In genomic region chr2:24075915-24076848, GRCh38 we compare ENCODE assay signal across 1 cellular context.
TF ChIP-seq lines count a peak whose summit lies in the region.

Gene SF3B6 (minus strand): TSS chr2:24076326. CDS start chr2:24076229, 97 bp downstream.

TF ChIP-seq in HepG2, 621 proteins besides CTCF, POLR2A, EP300 and RAD21 (continued from another document and continues in another):
- TF ChIP-seq ZXDC (CRISPR knock-in tag; IDR thresholded peaks at IDR 0.05) (peak; percentile 96), ZNF639 (CRISPR knock-in tag; conservative IDR thresholded peaks at IDR 0.05) (peak; percentile 99), MYC (CRISPR knock-in tag; IDR thresholded peaks at IDR 0.05; ENCODE audit: borderline replicate concordance) (peak; percentile 91; the same call in 1 of the 2 replicates), ZGPAT (CRISPR knock-in tag; IDR thresholded peaks at IDR 0.05) (peak; percentile 98), ZBTB25 (CRISPR knock-in tag; IDR thresholded peaks at IDR 0.05) (peak; percentile 100), CHD2 (IDR thresholded peaks at IDR 0.05; ENCODE audit: low read depth, low read length) (no peak), NCOR1 (IDR thresholded peaks at IDR 0.05; ENCODE audit: borderline replicate concordance, low read length) (no peak; the same call in 1 of the 2 replicates), ZNF546 (CRISPR knock-in tag; conservative IDR thresholded peaks at IDR 0.05) (peak; percentile 90; the same call in 1 of the 2 replicates), IKZF1 (IDR thresholded peaks at IDR 0.05) (no peak), TBX3 (IDR thresholded peaks at IDR 0.05; ENCODE audit: borderline replicate concordance) (peak; percentile 53; the same call in 1 of the 2 replicates), HNF4A (CRISPR knock-in tag; IDR thresholded peaks at IDR 0.05) (peak; percentile 75), PHF20 (CRISPR knock-in tag; IDR thresholded peaks at IDR 0.05) (peak; percentile 99), MED13 (CRISPR knock-in tag; IDR thresholded peaks at IDR 0.05) (no peak), DMAP1 (CRISPR knock-in tag; IDR thresholded peaks at IDR 0.05) (peak; percentile 95), ZSCAN9 (CRISPR knock-in tag; IDR thresholded peaks at IDR 0.05; ENCODE audit: borderline replicate concordance) (peak; percentile 98), POLR2AphosphoS5 (IDR thresholded peaks at IDR 0.05; ENCODE audit: low read depth, low read length) (peak; percentile 98), ZNF598 (CRISPR knock-in tag; IDR thresholded peaks at IDR 0.05; ENCODE audit: borderline replicate concordance) (peak; percentile 96), SMARCC2 (IDR thresholded peaks at IDR 0.05) (no peak), ARNTL (CRISPR knock-in tag; IDR thresholded peaks at IDR 0.05) (peak; percentile 84), RFX1 (IDR thresholded peaks at IDR 0.05) (no peak), JUNB (CRISPR knock-in tag; IDR thresholded peaks at IDR 0.05; ENCODE audit: borderline replicate concordance) (no peak), CHD4 (IDR thresholded peaks at IDR 0.05; ENCODE audit: borderline replicate concordance, low read length) (no peak), ZNF703 (CRISPR knock-in tag; IDR thresholded peaks at IDR 0.05; ENCODE audit: borderline replicate concordance) (no peak), ZNF354B (CRISPR knock-in tag; IDR thresholded peaks at IDR 0.05) (peak; percentile 64; the same call in 1 of the 2 replicates), TAF1 (CRISPR knock-in tag; IDR thresholded peaks at IDR 0.05) (peak; percentile 87), IRX3 (CRISPR knock-in tag; IDR thresholded peaks at IDR 0.05; ENCODE audit: borderline replicate concordance, low read depth) (peak; percentile 57; the same call in 1 of the 2 replicates), STAG1 (CRISPR knock-in tag; IDR thresholded peaks at IDR 0.05) (no peak; the same call in 1 of the 2 replicates), FOXO4 (CRISPR knock-in tag; conservative IDR thresholded peaks at IDR 0.05) (no peak), SYNCRIP (IDR thresholded peaks at IDR 0.05; ENCODE audit: insufficient read depth, low read depth, low read length) (no peak), NR1H2 (CRISPR knock-in tag; IDR thresholded peaks at IDR 0.05; ENCODE audit: borderline replicate concordance, low read depth) (no peak), SRF (IDR thresholded peaks at IDR 0.05; ENCODE audit: low read depth, low read length) (peak; percentile 99), RCOR2 (CRISPR knock-in tag; IDR thresholded peaks at IDR 0.05) (peak; percentile 86), THAP8 (CRISPR knock-in tag; IDR thresholded peaks at IDR 0.05; ENCODE audit: borderline replicate concordance) (no peak), E2F2 (CRISPR knock-in tag; IDR thresholded peaks at IDR 0.05; ENCODE audit: borderline replicate concordance) (no peak), PLRG1 (conservative IDR thresholded peaks at IDR 0.05) (no peak)
- TF ChIP-seq, protein P1, sequence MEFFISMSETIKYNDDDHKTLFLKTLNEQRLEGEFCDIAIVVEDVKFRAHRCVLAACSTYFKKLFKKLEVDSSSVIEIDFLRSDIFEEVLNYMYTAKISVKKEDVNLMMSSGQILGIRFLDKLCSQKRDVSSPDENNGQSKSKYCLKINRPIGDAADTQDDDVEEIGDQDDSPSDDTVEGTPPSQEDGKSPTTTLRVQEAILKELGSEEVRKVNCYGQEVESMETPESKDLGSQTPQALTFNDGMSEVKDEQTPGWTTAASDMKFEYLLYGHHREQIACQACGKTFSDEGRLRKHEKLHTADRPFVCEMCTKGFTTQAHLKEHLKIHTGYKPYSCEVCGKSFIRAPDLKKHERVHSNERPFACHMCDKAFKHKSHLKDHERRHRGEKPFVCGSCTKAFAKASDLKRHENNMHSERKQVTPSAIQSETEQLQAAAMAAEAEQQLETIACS (CRISPR knock-in tag; IDR thresholded peaks at IDR 0.05), result no peak
- TF ChIP-seq, protein P2, sequence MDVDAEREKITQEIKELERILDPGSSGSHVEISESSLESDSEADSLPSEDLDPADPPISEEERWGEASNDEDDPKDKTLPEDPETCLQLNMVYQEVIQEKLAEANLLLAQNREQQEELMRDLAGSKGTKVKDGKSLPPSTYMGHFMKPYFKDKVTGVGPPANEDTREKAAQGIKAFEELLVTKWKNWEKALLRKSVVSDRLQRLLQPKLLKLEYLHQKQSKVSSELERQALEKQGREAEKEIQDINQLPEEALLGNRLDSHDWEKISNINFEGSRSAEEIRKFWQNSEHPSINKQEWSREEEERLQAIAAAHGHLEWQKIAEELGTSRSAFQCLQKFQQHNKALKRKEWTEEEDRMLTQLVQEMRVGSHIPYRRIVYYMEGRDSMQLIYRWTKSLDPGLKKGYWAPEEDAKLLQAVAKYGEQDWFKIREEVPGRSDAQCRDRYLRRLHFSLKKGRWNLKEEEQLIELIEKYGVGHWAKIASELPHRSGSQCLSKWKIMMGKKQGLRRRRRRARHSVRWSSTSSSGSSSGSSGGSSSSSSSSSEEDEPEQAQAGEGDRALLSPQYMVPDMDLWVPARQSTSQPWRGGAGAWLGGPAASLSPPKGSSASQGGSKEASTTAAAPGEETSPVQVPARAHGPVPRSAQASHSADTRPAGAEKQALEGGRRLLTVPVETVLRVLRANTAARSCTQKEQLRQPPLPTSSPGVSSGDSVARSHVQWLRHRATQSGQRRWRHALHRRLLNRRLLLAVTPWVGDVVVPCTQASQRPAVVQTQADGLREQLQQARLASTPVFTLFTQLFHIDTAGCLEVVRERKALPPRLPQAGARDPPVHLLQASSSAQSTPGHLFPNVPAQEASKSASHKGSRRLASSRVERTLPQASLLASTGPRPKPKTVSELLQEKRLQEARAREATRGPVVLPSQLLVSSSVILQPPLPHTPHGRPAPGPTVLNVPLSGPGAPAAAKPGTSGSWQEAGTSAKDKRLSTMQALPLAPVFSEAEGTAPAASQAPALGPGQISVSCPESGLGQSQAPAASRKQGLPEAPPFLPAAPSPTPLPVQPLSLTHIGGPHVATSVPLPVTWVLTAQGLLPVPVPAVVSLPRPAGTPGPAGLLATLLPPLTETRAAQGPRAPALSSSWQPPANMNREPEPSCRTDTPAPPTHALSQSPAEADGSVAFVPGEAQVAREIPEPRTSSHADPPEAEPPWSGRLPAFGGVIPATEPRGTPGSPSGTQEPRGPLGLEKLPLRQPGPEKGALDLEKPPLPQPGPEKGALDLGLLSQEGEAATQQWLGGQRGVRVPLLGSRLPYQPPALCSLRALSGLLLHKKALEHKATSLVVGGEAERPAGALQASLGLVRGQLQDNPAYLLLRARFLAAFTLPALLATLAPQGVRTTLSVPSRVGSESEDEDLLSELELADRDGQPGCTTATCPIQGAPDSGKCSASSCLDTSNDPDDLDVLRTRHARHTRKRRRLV (CRISPR knock-in tag; IDR thresholded peaks at IDR 0.05), result peak; percentile 68; the same call in 1 of the 2 replicates
- TF ChIP-seq, protein P3, sequence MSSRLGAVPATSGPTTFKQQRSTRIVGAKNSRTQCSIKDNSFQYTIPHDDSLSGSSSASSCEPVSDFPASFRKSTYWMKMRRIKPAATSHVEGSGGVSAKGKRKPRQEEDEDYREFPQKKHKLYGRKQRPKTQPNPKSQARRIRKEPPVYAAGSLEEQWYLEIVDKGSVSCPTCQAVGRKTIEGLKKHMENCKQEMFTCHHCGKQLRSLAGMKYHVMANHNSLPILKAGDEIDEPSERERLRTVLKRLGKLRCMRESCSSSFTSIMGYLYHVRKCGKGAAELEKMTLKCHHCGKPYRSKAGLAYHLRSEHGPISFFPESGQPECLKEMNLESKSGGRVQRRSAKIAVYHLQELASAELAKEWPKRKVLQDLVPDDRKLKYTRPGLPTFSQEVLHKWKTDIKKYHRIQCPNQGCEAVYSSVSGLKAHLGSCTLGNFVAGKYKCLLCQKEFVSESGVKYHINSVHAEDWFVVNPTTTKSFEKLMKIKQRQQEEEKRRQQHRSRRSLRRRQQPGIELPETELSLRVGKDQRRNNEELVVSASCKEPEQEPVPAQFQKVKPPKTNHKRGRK (CRISPR knock-in tag; IDR thresholded peaks at IDR 0.05), result no peak
- TF ChIP-seq, protein P4, sequence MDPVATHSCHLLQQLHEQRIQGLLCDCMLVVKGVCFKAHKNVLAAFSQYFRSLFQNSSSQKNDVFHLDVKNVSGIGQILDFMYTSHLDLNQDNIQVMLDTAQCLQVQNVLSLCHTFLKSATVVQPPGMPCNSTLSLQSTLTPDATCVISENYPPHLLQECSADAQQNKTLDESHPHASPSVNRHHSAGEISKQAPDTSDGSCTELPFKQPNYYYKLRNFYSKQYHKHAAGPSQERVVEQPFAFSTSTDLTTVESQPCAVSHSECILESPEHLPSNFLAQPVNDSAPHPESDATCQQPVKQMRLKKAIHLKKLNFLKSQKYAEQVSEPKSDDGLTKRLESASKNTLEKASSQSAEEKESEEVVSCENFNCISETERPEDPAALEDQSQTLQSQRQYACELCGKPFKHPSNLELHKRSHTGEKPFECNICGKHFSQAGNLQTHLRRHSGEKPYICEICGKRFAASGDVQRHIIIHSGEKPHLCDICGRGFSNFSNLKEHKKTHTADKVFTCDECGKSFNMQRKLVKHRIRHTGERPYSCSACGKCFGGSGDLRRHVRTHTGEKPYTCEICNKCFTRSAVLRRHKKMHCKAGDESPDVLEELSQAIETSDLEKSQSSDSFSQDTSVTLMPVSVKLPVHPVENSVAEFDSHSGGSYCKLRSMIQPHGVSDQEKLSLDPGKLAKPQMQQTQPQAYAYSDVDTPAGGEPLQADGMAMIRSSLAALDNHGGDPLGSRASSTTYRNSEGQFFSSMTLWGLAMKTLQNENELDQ (CRISPR knock-in tag; IDR thresholded peaks at IDR 0.05; ENCODE audit: borderline replicate concordance), result peak; percentile 80; the same call in 1 of the 2 replicates
